In the genomic region with DNA sequence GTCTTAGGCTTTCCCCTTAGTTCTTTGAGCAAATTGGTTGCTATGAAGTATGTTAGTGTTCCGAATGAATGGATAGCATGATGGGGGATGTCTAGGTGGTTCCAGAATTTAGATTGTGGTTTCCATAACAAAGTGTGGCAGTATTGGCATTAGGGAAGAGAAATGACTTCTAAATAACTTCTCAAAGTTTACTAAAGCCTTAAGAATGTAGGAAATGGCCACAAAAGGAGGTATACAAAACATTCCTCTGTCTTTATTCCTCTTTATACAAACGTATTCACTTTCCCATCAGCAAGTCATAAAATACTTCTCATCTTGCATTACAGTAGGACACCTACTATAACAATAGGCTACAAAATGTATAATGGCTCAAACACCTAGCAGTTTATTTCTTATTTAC, we compare ENCODE assay signal across 29 cellular contexts.
DNase-seq lines count a peak whose midpoint lies in the region; ATAC-seq and TF ChIP-seq lines count a peak whose summit lies in the region.
"Had no signal": no experiment of that assay in that cellular context is flagged by ENCODE, and none has a peak within 500 bp of the region (broad histone marks: within the 10 kb centered on the region; RNA-seq: fewer than 3 reads in every experiment).

No MANE protein-coding gene starts in this region.

- peaks cover 13% of the 10 kb centered on the region for H3F3A ChIP-seq in SK-N-SH (replicated peaks; ENCODE audit: insufficient read depth)

- TF ChIP-seq CTCF in SK-N-SH (IDR thresholded peaks at IDR 0.05) (no peak), uterus (IDR thresholded peaks at IDR 0.05) (no peak)

- intact Hi-C loops in uterus (cut with DNase I; ENCODE audit: low total_unique reads): no loop called here

- peak overlapping the region; percentile 18; the same call in 1 of the 2 replicates for H2AFZ ChIP-seq in SK-N-SH (ENCODE audit: low read depth)

- H3K36me3 Mint-ChIP-seq in activated T-helper 17 cell treated with anti-CD3 and anti-CD28 coated beads, Interleukin-2, amount 50 U/mL, for 72 hours (ENCODE audit: low read depth): no peaks in the 10 kb centered on the region

- H3K27ac ChIP-seq in SK-N-SH (ENCODE audit: low read depth in 2 of 2, low read length in 1 of 2) (peak overlapping the region in 1 of 2 experiments; percentile 11; a peak in 1 of 4 replicates), SJSA1 (peak overlapping the region; percentile 46), uterus (peak overlapping the region; percentile 22 to 26)
- H3K27ac ChIP-seq: 22Rv1, body of pancreas, esophagus muscularis mucosa had no signal

- no peaks in the 10 kb centered on the region for H3K36me3 ChIP-seq in SK-N-SH (replicated peaks in 1 of 2; ENCODE audit: control insufficient read depth in 1 of 2, insufficient read depth in 2 of 2, low read length in 1 of 2)
- H3K36me3 ChIP-seq in SJSA1: no peaks in the 10 kb centered on the region
- no peaks in the 10 kb centered on the region for H3K36me3 ChIP-seq in uterus
- H3K36me3 ChIP-seq: esophagus muscularis mucosa had no signal

- no peak overlapping the region for H3K9ac ChIP-seq in SK-N-SH

- CTCF ChIA-PET in SK-N-SH (lab: Yijun Ruan, JAX): no interaction called here

- no peaks in the 10 kb centered on the region for H3K27me3 ChIP-seq in SK-N-SH (ENCODE audit: insufficient read depth)
- H3K27me3 ChIP-seq in SJSA1 (replicated peaks): no peaks in the 10 kb centered on the region
- H3K27me3 ChIP-seq in uterus: no peaks in the 10 kb centered on the region
- H3K27me3 ChIP-seq: body of pancreas, esophagus muscularis mucosa had no signal

- H3K4me3 ChIP-seq in SK-N-SH (ENCODE audit: low read depth in 2 of 2, low read length in 1 of 2) (no peak overlapping the region), SJSA1 (no peak overlapping the region), uterus (no peak overlapping the region)
- H3K4me3 ChIP-seq: body of pancreas, esophagus muscularis mucosa, lung, smooth muscle cell had no signal

- H3K27ac Mint-ChIP-seq in activated T-helper 17 cell treated with anti-CD3 and anti-CD28 coated beads, Interleukin-2, amount 50 U/mL, for 72 hours: no peak overlapping the region
- H3K27ac Mint-ChIP-seq: activated CD4-positive, alpha-beta T cell treated with anti-CD3 and anti-CD28 coated beads, Interleukin-2, amount 10 ng/mL, durations not matched to agents 7 days and 5 days; CD4-positive, alpha-beta T cell; dendritic cell treated with granulocyte-macrophage colony-stimulating factor and Interleukin-4, amounts not matched to agents 40 ng/mL and 50 ng/mL, for 4 days; nephron had no signal

- no peaks in the 10 kb centered on the region for H3K79me2 ChIP-seq in SK-N-SH (ENCODE audit: insufficient read depth)

- DNase-seq in SK-N-SH (no peak), SJSA1 (ENCODE audit: low read depth in 1 of 2, low spot score in 2 of 2) (peak in 1 of 2 experiments; percentile 79), glomerular visceral epithelial cell (ENCODE audit: extremely low spot score) (peak; percentile 72), uterus (no peak), CD1c-positive myeloid dendritic cell (ENCODE audit: extremely low spot score) (no peak), NCI-H2029 treated with DMSO at 0.1 percent for 48 hours (lab: John Stamatoyannopoulos, UW) (no peak)
- DNase-seq: activated CD4-positive, alpha-beta T cell treated with anti-CD3 and anti-CD28 coated beads, Interleukin-2, amount 10 ng/mL, durations not matched to agents 7 days and 5 days; activated gamma-delta T cell treated with Interleukin-2 at 50 U/mL for 16 hours; activated T-cell treated with anti-CD3 and anti-CD28 coated beads, Interleukin-2, amount 50 U/mL, for 1 hour; AML-193; body of pancreas; CD4-positive, alpha-beta T cell; KG1; NCI-H1417 treated with DMSO at 0.1 percent for 48 hours; NCI-H2081 treated with DMSO at 0.1 percent for 48 hours; NCI-H2227 treated with DMSO at 0.1 percent for 48 hours; NCI-H526; NK-92 treated with Interleukin-12 subunit alpha and Interleukin-12 subunit beta, amount 100 ng/mL, for 24 hours; SHP77; stimulated activated naive CD8-positive, alpha-beta T cell treated with anti-CD3 and anti-CD28 coated beads, Interleukin-15, Interleukin-2, amounts not matched to agents 100 U/mL and 50 U/mL, for 24 hours; T-helper 9 cell had no signal

- TF ChIP-seq EP300 in SK-N-SH (IDR thresholded peaks at IDR 0.05; ENCODE audit: borderline replicate concordance in 1 of 2, low read depth in 1 of 2, low read length in 1 of 2): no peak

- H3K9me3 ChIP-seq in SK-N-SH: no peaks in the 10 kb centered on the region
- H3K9me3 ChIP-seq in SJSA1 (replicated peaks): no peaks in the 10 kb centered on the region
- no peaks in the 10 kb centered on the region for H3K9me3 ChIP-seq in uterus
- H3K9me3 ChIP-seq: body of pancreas, esophagus muscularis mucosa had no signal

- WGBS in SK-N-SH (ENCODE audit: low lambda C conversion rate): 27% methylated on average over 2 of the region's 2 CpGs

- no peak for TF ChIP-seq POLR2A in uterus (IDR thresholded peaks at IDR 0.05)

- TF ChIP-seq RAD21 in SK-N-SH (IDR thresholded peaks at IDR 0.05; ENCODE audit: low read length): no peak

- H3K9me3 Mint-ChIP-seq in activated T-helper 17 cell treated with anti-CD3 and anti-CD28 coated beads, Interleukin-2, amount 50 U/mL, for 72 hours: no peaks in the 10 kb centered on the region
- H3K9me3 Mint-ChIP-seq: CD4-positive, alpha-beta T cell; dendritic cell treated with granulocyte-macrophage colony-stimulating factor and Interleukin-4, amounts not matched to agents 40 ng/mL and 50 ng/mL, for 4 days had no signal

- no peak overlapping the region for H3K4me2 ChIP-seq in SK-N-SH
- H3K4me2 ChIP-seq: smooth muscle cell had no signal

- ATAC-seq in SK-N-SH treated with all-trans-retinoic acid at 6 μM for 48 hours: no peak
- no peak for ATAC-seq in activated T-helper 17 cell treated with anti-CD3 and anti-CD28 coated beads, Interleukin-2, amount 50 U/mL, for 72 hours (replicated peaks)
- ATAC-seq: body of pancreas; stimulated activated naive CD8-positive, alpha-beta T cell treated with anti-CD3 and anti-CD28 coated beads, Interleukin-15, Interleukin-2, amounts not matched to agents 100 U/mL and 50 U/mL, for 24 hours had no signal

- no peak overlapping the region for H3K4me3 Mint-ChIP-seq in activated T-helper 17 cell treated with anti-CD3 and anti-CD28 coated beads, Interleukin-2, amount 50 U/mL, for 72 hours
- H3K4me3 Mint-ChIP-seq: activated CD4-positive, alpha-beta T cell treated with anti-CD3 and anti-CD28 coated beads, Interleukin-2, amount 10 ng/mL, durations not matched to agents 7 days and 5 days; CD4-positive, alpha-beta T cell; dendritic cell treated with granulocyte-macrophage colony-stimulating factor and Interleukin-4, amounts not matched to agents 40 ng/mL and 50 ng/mL, for 4 days; nephron had no signal

- H3K27me3 Mint-ChIP-seq in activated T-helper 17 cell treated with anti-CD3 and anti-CD28 coated beads, Interleukin-2, amount 50 U/mL, for 72 hours: no peaks in the 10 kb centered on the region
- H3K27me3 Mint-ChIP-seq: CD4-positive, alpha-beta T cell had no signal

- no peaks in the 10 kb centered on the region for H4K20me1 ChIP-seq in SK-N-SH (ENCODE audit: insufficient read depth)

- no peaks in the 10 kb centered on the region for H3K4me1 Mint-ChIP-seq in activated T-helper 17 cell treated with anti-CD3 and anti-CD28 coated beads, Interleukin-2, amount 50 U/mL, for 72 hours
- H3K4me1 Mint-ChIP-seq: activated CD4-positive, alpha-beta T cell treated with anti-CD3 and anti-CD28 coated beads, Interleukin-2, amount 10 ng/mL, durations not matched to agents 7 days and 5 days had no signal

- POLR2A ChIA-PET in SK-N-SH (lab: Yijun Ruan, JAX): no interaction called here

- H3K9me2 ChIP-seq in SK-N-SH: no peaks in the 10 kb centered on the region

- H3K4me1 ChIP-seq in SK-N-SH (ENCODE audit: control insufficient read depth in 1 of 2, insufficient read depth in 2 of 2, low read depth in 1 of 2, low read length in 1 of 2) (peaks cover 0 to 5% of the 10 kb centered on the region in 2 experiments; a peak in 3 of 4 replicates), SJSA1 (replicated peaks) (peaks cover 39% of the 10 kb centered on the region), uterus (peaks cover 0 to 3% of the 10 kb centered on the region in 2 donors)
- H3K4me1 ChIP-seq: body of pancreas had no signal

TF ChIP-seq in SK-N-SH, 30 proteins besides CTCF, POLR2A, EP300 and RAD21 (continues in another document):
- no peak for TF ChIP-seq POLR2AphosphoS5 (IDR thresholded peaks at IDR 0.05; ENCODE audit: low read depth, low read length)
- TF ChIP-seq SMC3 (IDR thresholded peaks at IDR 0.05; ENCODE audit: low read depth, low read length): no peak
- no peak for TF ChIP-seq YY1 (IDR thresholded peaks at IDR 0.05; ENCODE audit: low read depth)
- TF ChIP-seq USF1 (IDR thresholded peaks at IDR 0.05; ENCODE audit: borderline replicate concordance, low read depth): no peak
- no peak for TF ChIP-seq GABPA (IDR thresholded peaks at IDR 0.05; ENCODE audit: low read depth)
- no peak for TF ChIP-seq ELF1 (IDR thresholded peaks at IDR 0.05)
- no peak for TF ChIP-seq TEAD4 (IDR thresholded peaks at IDR 0.05; ENCODE audit: borderline replicate concordance, insufficient read depth)

TF ChIP-seq in SK-N-SH treated with all-trans-retinoic acid at 6 μM for 48 hours, 23 proteins besides CTCF, POLR2A, EP300 and RAD21:
- TF ChIP-seq ZFP3 (CRISPR knock-in tag; IDR thresholded peaks at IDR 0.05): no peak
- TF ChIP-seq, protein P1, sequence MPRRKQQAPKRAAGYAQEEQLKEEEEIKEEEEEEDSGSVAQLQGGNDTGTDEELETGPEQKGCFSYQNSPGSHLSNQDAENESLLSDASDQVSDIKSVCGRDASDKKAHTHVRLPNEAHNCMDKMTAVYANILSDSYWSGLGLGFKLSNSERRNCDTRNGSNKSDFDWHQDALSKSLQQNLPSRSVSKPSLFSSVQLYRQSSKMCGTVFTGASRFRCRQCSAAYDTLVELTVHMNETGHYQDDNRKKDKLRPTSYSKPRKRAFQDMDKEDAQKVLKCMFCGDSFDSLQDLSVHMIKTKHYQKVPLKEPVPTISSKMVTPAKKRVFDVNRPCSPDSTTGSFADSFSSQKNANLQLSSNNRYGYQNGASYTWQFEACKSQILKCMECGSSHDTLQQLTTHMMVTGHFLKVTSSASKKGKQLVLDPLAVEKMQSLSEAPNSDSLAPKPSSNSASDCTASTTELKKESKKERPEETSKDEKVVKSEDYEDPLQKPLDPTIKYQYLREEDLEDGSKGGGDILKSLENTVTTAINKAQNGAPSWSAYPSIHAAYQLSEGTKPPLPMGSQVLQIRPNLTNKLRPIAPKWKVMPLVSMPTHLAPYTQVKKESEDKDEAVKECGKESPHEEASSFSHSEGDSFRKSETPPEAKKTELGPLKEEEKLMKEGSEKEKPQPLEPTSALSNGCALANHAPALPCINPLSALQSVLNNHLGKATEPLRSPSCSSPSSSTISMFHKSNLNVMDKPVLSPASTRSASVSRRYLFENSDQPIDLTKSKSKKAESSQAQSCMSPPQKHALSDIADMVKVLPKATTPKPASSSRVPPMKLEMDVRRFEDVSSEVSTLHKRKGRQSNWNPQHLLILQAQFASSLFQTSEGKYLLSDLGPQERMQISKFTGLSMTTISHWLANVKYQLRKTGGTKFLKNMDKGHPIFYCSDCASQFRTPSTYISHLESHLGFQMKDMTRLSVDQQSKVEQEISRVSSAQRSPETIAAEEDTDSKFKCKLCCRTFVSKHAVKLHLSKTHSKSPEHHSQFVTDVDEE (CRISPR knock-in tag; IDR thresholded peaks at IDR 0.05): no peak
- no peak for TF ChIP-seq ZNF565 (CRISPR knock-in tag; conservative IDR thresholded peaks at IDR 0.05; ENCODE audit: low read depth)
